1 cellular context compared by ENCODE assay signal in the genomic region with DNA sequence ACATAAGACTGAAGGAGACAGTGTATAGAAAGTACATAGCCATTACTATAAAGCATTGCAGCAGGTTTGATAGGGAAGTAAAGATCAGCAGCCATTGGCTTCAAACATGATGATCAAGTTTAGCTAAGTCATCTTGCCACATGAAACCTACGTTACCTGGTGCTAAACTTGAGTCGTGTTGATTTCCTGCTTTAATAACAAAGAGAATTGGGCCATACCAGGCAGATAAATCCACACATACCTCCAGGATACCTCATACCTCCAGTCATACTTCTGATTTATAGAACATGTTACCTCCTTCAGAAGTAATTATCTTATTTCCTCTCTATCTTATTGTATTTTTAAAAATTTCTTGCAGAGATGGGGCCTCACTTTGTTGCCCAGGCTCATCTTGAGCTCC.
TF ChIP-seq lines count a peak whose summit lies in the region.

No MANE protein-coding gene starts in this region.

TF ChIP-seq in GM12878, 131 proteins besides CTCF, POLR2A, EP300 and RAD21:
- TF ChIP-seq MXI1 (IDR thresholded peaks at IDR 0.05; ENCODE audit: low read depth, low read length) (no peak), MTA2 (IDR thresholded peaks at IDR 0.05; ENCODE audit: low read depth) (no peak), DPF2 (IDR thresholded peaks at IDR 0.05) (no peak), E4F1 (IDR thresholded peaks at IDR 0.05; ENCODE audit: borderline replicate concordance, partially characterized antibody) (no peak), FOXK2 (IDR thresholded peaks at IDR 0.05) (no peak), ATF7 (IDR thresholded peaks at IDR 0.05; ENCODE audit: low read depth) (no peak), EED (IDR thresholded peaks at IDR 0.05; ENCODE audit: low read depth) (no peak), ZNF687 (IDR thresholded peaks at IDR 0.05) (no peak), YY1 (IDR thresholded peaks at IDR 0.05; ENCODE audit: low read depth, low read length) (no peak)
